17 cellular contexts compared by ENCODE assay signal in genomic region chr21:40923361-40923760, GRCh38.
DNase-seq lines count a peak whose midpoint lies in the region; TF ChIP-seq lines count a peak whose summit lies in the region.
"Had no signal": no experiment of that assay in that cellular context is flagged by ENCODE, and none has a peak within 500 bp of the region (broad histone marks: within the 10 kb centered on the region; RNA-seq: fewer than 3 reads in every experiment).

No MANE protein-coding gene starts in this region.

- H3K9ac ChIP-seq in neural progenitor cell = no peak overlapping the region
- H3K9ac ChIP-seq: KMS-11 had no signal

- peak overlapping the region; percentile 38 to 55 for H3K27ac ChIP-seq in breast epithelium
- no peak overlapping the region for H3K27ac ChIP-seq in neural progenitor cell
- no peak overlapping the region for H3K27ac ChIP-seq in brain microvascular endothelial cell
- H3K27ac ChIP-seq: C4-2B, KMS-11 had no signal

- H3K36me3 Mint-ChIP-seq in neural progenitor cell = peaks cover 2% of the 10 kb centered on the region

- no peak overlapping the region for H2AFZ ChIP-seq in neural progenitor cell (replicated peaks)

- DNase-seq in DMS79 treated with DMSO at 0.1 percent for 48 hours (lab: John Stamatoyannopoulos, UW) (peak; percentile 11), NOMO-1 treated with dmso at 0.1 percent for 144 hours (lab: John Stamatoyannopoulos, UW; ENCODE audit: unreplicated experiment) (peak; percentile 1), breast epithelium (ENCODE audit: low spot score in 2 of 2) (peak in 1 of 2 donors; percentile 93), neural progenitor cell (ENCODE audit: low spot score) (no peak), NCI-H187 treated with DMSO at 0.1 percent for 48 hours (lab: John Stamatoyannopoulos, UW) (no peak), CD1c-positive myeloid dendritic cell (ENCODE audit: extremely low spot score) (no peak), brain microvascular endothelial cell (no peak)
- DNase-seq: ACHN, AML-193, GDM1, H9, NCI-H1417 treated with DMSO at 0.1 percent for 48 hours, NCI-H2029, NCI-H2171 treated with DMSO at 0.1 percent for 48 hours, NCI-H446 treated with DMSO at 0.1 percent for 48 hours had no signal

- no peaks in the 10 kb centered on the region for H3F3A ChIP-seq in neural progenitor cell (ENCODE audit: low read depth)

- TF ChIP-seq POLR2A in breast epithelium (IDR thresholded peaks at IDR 0.05) = no peak

- no peaks in the 10 kb centered on the region for H3K36me3 ChIP-seq in breast epithelium
- H3K36me3 ChIP-seq in neural progenitor cell = no peaks in the 10 kb centered on the region
- no peaks in the 10 kb centered on the region for H3K36me3 ChIP-seq in brain microvascular endothelial cell (replicated peaks)

- no peak overlapping the region for H3K4me2 ChIP-seq in neural progenitor cell
- H3K4me2 ChIP-seq: KMS-11 had no signal

- in situ Hi-C loops in brain microvascular endothelial cell (cut with HindIII; ENCODE audit: low pct_ligation_motif_present, low sequenced_read_pairs) = no loop called here

- no peaks in the 10 kb centered on the region for H3K27me3 ChIP-seq in breast epithelium
- no peaks in the 10 kb centered on the region for H3K27me3 ChIP-seq in neural progenitor cell
- H3K27me3 ChIP-seq in brain microvascular endothelial cell (replicated peaks) = no peaks in the 10 kb centered on the region

- no peaks in the 10 kb centered on the region for H3K27me3 Mint-ChIP-seq in neural progenitor cell (ENCODE audit: insufficient read depth, low read depth)

- H3K4me1 ChIP-seq in breast epithelium = no peaks in the 10 kb centered on the region
- no peaks in the 10 kb centered on the region for H3K4me1 ChIP-seq in neural progenitor cell

- H3K4me3 Mint-ChIP-seq in neural progenitor cell = no peak overlapping the region
- H3K4me3 Mint-ChIP-seq: H9 had no signal

- H3K4me3 ChIP-seq in breast epithelium (no peak overlapping the region), neural progenitor cell (no peak overlapping the region), brain microvascular endothelial cell (ENCODE audit: low read depth, low read length) (no peak overlapping the region)

- no peak for TF ChIP-seq CTCF in breast epithelium (IDR thresholded peaks at IDR 0.05)
- TF ChIP-seq CTCF in neural progenitor cell (IDR thresholded peaks at IDR 0.05) = no peak
- no peak for TF ChIP-seq CTCF in brain microvascular endothelial cell (IDR thresholded peaks at IDR 0.05; ENCODE audit: low read depth, low read length, missing control alignments)

- peaks cover 12% of the 10 kb centered on the region for H3K9me3 Mint-ChIP-seq in neural progenitor cell

- H3K27ac Mint-ChIP-seq in neural progenitor cell = peak overlapping the region; percentile 33
- H3K27ac Mint-ChIP-seq: H9 had no signal

- no peaks in the 10 kb centered on the region for H3K79me2 ChIP-seq in neural progenitor cell (ENCODE audit: low read depth)

- H3K4me1 Mint-ChIP-seq in neural progenitor cell = peaks cover 19% of the 10 kb centered on the region

- intact Hi-C loops in breast epithelium (cut with DNase I; ENCODE audit: low total_unique reads) = no loop called here

- H3K9me3 ChIP-seq in breast epithelium = peaks cover 0 to 10% of the 10 kb centered on the region in 2 donors
- peaks cover 4% of the 10 kb centered on the region for H3K9me3 ChIP-seq in neural progenitor cell (ENCODE audit: low read depth)

- no peaks in the 10 kb centered on the region for H4K20me1 ChIP-seq in neural progenitor cell (ENCODE audit: low read depth)

Comparison
In these comparisons a context has a peak if more than half of its experiments do, and no peak if none do; other contexts are left out.
1. DNase-seq: peak in DMS79 treated with DMSO at 0.1 percent for 48 hours (single experiment) and NOMO-1 treated with dmso at 0.1 percent for 144 hours (single experiment); none in neural progenitor cell (single experiment), NCI-H187 treated with DMSO at 0.1 percent for 48 hours (single experiment), CD1c-positive myeloid dendritic cell (single experiment) and brain microvascular endothelial cell (single experiment).
2. H3K27ac ChIP-seq: peak in breast epithelium (2 of 2); none in neural progenitor cell (single experiment) and brain microvascular endothelial cell (single experiment).